16 cellular contexts compared by ENCODE assay signal in the genomic region with DNA sequence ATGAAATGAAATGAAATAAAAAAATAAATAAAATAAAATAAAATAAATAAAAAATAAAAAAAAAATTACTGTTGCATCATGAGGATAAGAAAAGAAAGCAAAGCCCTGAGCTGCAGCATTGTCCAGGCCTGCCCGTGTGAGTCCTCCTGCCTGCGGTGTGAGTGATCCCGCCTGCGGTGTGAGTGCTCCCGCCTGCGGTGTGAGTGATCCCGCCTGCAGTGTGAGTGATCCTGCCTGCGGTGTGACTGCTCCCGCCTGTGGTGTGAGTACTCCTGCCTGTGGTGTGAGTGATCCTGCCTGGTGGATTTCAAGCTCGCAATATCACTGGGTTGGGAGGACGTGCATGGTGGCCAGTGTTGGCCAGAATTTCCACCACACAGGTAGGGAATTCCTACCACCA.
"Had no signal": no experiment of that assay in that cellular context is flagged by ENCODE, and none has a peak within 500 bp of the region (broad histone marks: within the 10 kb centered on the region; RNA-seq: fewer than 3 reads in every experiment).

No MANE protein-coding gene starts in this region.

- H3K4me1 Mint-ChIP-seq: nephron had no signal

- H3K9me3 Mint-ChIP-seq: nephron, type B pancreatic cell had no signal

- H3K4me1 ChIP-seq: psoas muscle, sigmoid colon had no signal

- H3K9me3 ChIP-seq: psoas muscle, sigmoid colon, suprapubic skin had no signal

- H3K27ac ChIP-seq: psoas muscle, sigmoid colon, SK-N-MC, suprapubic skin, VCaP had no signal

- ATAC-seq: psoas muscle had no signal

- H3K4me3 Mint-ChIP-seq: nephron, type B pancreatic cell had no signal

- H3K36me3 ChIP-seq: sigmoid colon, suprapubic skin had no signal

- H3K27ac Mint-ChIP-seq: nephron, type B pancreatic cell had no signal

- H3K4me3 ChIP-seq: psoas muscle, sigmoid colon, SK-N-MC, suprapubic skin had no signal

- H3K36me3 Mint-ChIP-seq: type B pancreatic cell had no signal

- DNase-seq: activated CD4-positive, alpha-beta T cell treated with anti-CD3 and anti-CD28 coated beads for 4 hours; activated T-cell treated with anti-CD3 and anti-CD28 coated beads, Interleukin-2, amount 50 U/mL, for 48 hours; caudate nucleus; cortex of kidney; hypothalamus; mammary epithelial cell; sigmoid colon; stimulated activated CD4-positive, alpha-beta T cell treated with anti-CD3 and anti-CD28 coated beads, Interleukin-12 subunit alpha, Interleukin-12 subunit beta, amount 100 ng/mL, for 4 hours; stimulated activated naive CD4-positive, alpha-beta T cell treated with Interleukin-2 at 50 U/mL for 16 hours; T-helper 1 cell had no signal
